8 cellular contexts compared by ENCODE assay signal in genomic region chr12:122870867-122871664, GRCh38. TPM values are rescaled to one million over a fixed set of nuclear protein-coding genes. Genes with fewer than 3 reads are reported as not detected.
DNase-seq lines count a peak whose midpoint lies in the region; ATAC-seq and TF ChIP-seq lines count a peak whose summit lies in the region.

No MANE protein-coding gene starts in this region.

- H3K4me3 ChIP-seq in DOHH2 (ENCODE audit: low read length) (peak overlapping the region; percentile 60), SK-N-MC (peak overlapping the region; percentile 85), fibroblast of villous mesenchyme (ENCODE audit: low read depth, low read length) (peak overlapping the region; percentile 22), psoas muscle (peak overlapping the region; percentile 17)

- peaks cover 50% of the 10 kb centered on the region for H3K4me1 ChIP-seq in DOHH2 (ENCODE audit: control insufficient read depth, low read length)
- H3K4me1 ChIP-seq in psoas muscle, result peaks cover 65% of the 10 kb centered on the region

- no peaks in the 10 kb centered on the region for H3K9me3 ChIP-seq in DOHH2 (ENCODE audit: control insufficient read depth, insufficient read depth, low read length)
- H3K9me3 ChIP-seq in SK-N-MC (ENCODE audit: low read depth, low read length), result no peaks in the 10 kb centered on the region
- no peaks in the 10 kb centered on the region for H3K9me3 ChIP-seq in psoas muscle

- no peaks in the 10 kb centered on the region for H3K9me2 ChIP-seq in DOHH2 (replicated peaks; ENCODE audit: control insufficient read depth, low read length)

- TF ChIP-seq CTCF in DOHH2 (IDR thresholded peaks at IDR 0.05; ENCODE audit: low read depth, low read length, poor library complexity, severe bottlenecking) (no peak), fibroblast of villous mesenchyme (IDR thresholded peaks at IDR 0.05; ENCODE audit: insufficient read depth, low read depth, low read length) (no peak), psoas muscle (IDR thresholded peaks at IDR 0.05) (no peak)

- no peaks in the 10 kb centered on the region for H3K36me3 ChIP-seq in DOHH2 (ENCODE audit: control insufficient read depth, low read length)
- peaks cover 42% of the 10 kb centered on the region for H3K36me3 ChIP-seq in SK-N-MC (ENCODE audit: insufficient read depth, low read length)
- peaks cover 0 to 24% of the 10 kb centered on the region in 2 donors for H3K36me3 ChIP-seq in psoas muscle (ENCODE audit: insufficient read depth in 1 of 2, low read depth in 1 of 2)

- no peaks in the 10 kb centered on the region for H4K20me1 ChIP-seq in DOHH2 (ENCODE audit: control insufficient read depth, insufficient read depth, low read depth, low read length)

- H3K27ac ChIP-seq in DOHH2 (ENCODE audit: low read depth, low read length) (no peak overlapping the region), SK-N-MC (peak overlapping the region; percentile 96), psoas muscle (peak overlapping the region; percentile 76)

- no peaks in the 10 kb centered on the region for H3K79me2 ChIP-seq in DOHH2 (ENCODE audit: control insufficient read depth, low read length)

- intact Hi-C loops in psoas muscle (cut with DNase I), result no loop called here

- WGBS in psoas muscle, 3 donors, result 21 to 31% (median 26%) methylated on average over 15 of the region's 15 CpGs

- peak overlapping the region; percentile 74 for H3K4me2 ChIP-seq in DOHH2 (ENCODE audit: low read length)

- ATAC-seq in psoas muscle, result peak in 3 of 4 donors; percentile 7 to 20 (median 9)

- peaks cover 22% of the 10 kb centered on the region for H3F3A ChIP-seq in DOHH2 (ENCODE audit: control insufficient read depth, insufficient read depth)

- DNase-seq in SK-N-MC (ENCODE audit: low read depth, low spot score) (peak; percentile 70), fibroblast of villous mesenchyme (ENCODE audit: low read depth) (peak; percentile 79), psoas muscle (no peak), SIG-M5 (lab: John Stamatoyannopoulos, UW) (no peak), OCI-M2 (lab: John Stamatoyannopoulos, UW; ENCODE audit: unreplicated experiment) (no peak), AG08396 (ENCODE audit: low spot score) (no peak), SHP77 (lab: John Stamatoyannopoulos, UW) (no peak)

- H3K9ac ChIP-seq in SK-N-MC (ENCODE audit: insufficient read length), result peak overlapping the region; percentile 85

- H3K27me3 ChIP-seq in DOHH2 (ENCODE audit: control insufficient read depth, low read length) (peaks cover 3% of the 10 kb centered on the region; the same call in 1 of the 2 replicates), psoas muscle (ENCODE audit: insufficient read depth in 3 of 3, low read length in 2 of 3) (no peaks in the 10 kb centered on the region)

RNA-seq across cellular contexts. Expression of gene VPS37B, which starts 24.9 kb away (rescaled TPM):
- total RNA-seq in fibroblast of villous mesenchyme (21.2 and 26.4 TPM in 2 replicates), psoas muscle (10 to 100 TPM in 2 of 4 donors, 1 to 10 TPM in 2; 8.9 to 11.1 (median 9.9) TPM)
- polyA plus RNA-seq in psoas muscle, result 1 to 10 TPM; 3.2 to 7.7 (median 5.9) TPM

RNA-seq across cellular contexts. Expression of gene HIP1R, which starts 35.8 kb away (rescaled TPM):
- total RNA-seq in fibroblast of villous mesenchyme (11.2 and 11.9 TPM in 2 replicates), psoas muscle (10 to 100 TPM in 2 of 4 donors, 1 to 10 TPM in 2; 6.2 to 13.4 (median 9.7) TPM)
- polyA plus RNA-seq in psoas muscle, result 10 to 100 TPM in 1 of 3 donors, 1 to 10 TPM in 2; 4.5 to 17.6 (median 8.0) TPM

Comparison
In these comparisons a context has a peak if more than half of its experiments do, and no peak if none do; other contexts are left out.
1. H3K4me3 ChIP-seq: peak in every context shown above with its lines; median percentile 85 in SK-N-MC; 60 in DOHH2; 22 in fibroblast of villous mesenchyme; 17 in psoas muscle.
2. DNase-seq: peak in SK-N-MC (single experiment) and fibroblast of villous mesenchyme (single experiment); none in psoas muscle (0 of 2), SIG-M5 (single experiment), OCI-M2 (single experiment), AG08396 (single experiment) and SHP77 (0 of 2).